ENCODE assay signal across 13 cellular contexts in genomic region chr3:54322354-54322753, GRCh38.
DNase-seq lines count a peak whose midpoint lies in the region; ATAC-seq and TF ChIP-seq lines count a peak whose summit lies in the region.
"Had no signal": no experiment of that assay in that cellular context is flagged by ENCODE, and none has a peak within 500 bp of the region (broad histone marks: within the 10 kb centered on the region; RNA-seq: fewer than 3 reads in every experiment).

No MANE protein-coding gene starts in this region.

- H3K27ac ChIP-seq in colonic mucosa (no peak overlapping the region), neural progenitor cell (no peak overlapping the region), OCI-LY7 (ENCODE audit: low read depth, low read length, poor library complexity, severe bottlenecking) (no peak overlapping the region)
- H3K27ac ChIP-seq: suprapubic skin had no signal

- TF ChIP-seq CTCF in Caco-2 (IDR thresholded peaks at IDR 0.05; ENCODE audit: insufficient read depth in 1 of 2, low read depth in 1 of 2, low read length in 1 of 2, severe bottlenecking in 1 of 2, unreplicated experiment in 1 of 2) = no peak
- TF ChIP-seq CTCF in colonic mucosa (IDR thresholded peaks at IDR 0.05) = no peak
- no peak for TF ChIP-seq CTCF in neural progenitor cell (IDR thresholded peaks at IDR 0.05)
- TF ChIP-seq CTCF in OCI-LY7 (conservative IDR thresholded peaks at IDR 0.05; ENCODE audit: low read length) = no peak

- CTCF ChIA-PET in Caco-2 (lab: Charles Lee) (interaction anchor here (0.8 to 0.9 kb wide), 2 partner anchors 11 to 28 kb away, joined by 3 read pairs; no protein-coding TSS in a partner anchor), OCI-LY7 (lab: Charles Lee; ENCODE audit: unreplicated experiment) (no interaction called here)

- H3K27me3 Mint-ChIP-seq in Caco-2 (ENCODE audit: insufficient read depth, unreplicated experiment) = no peaks in the 10 kb centered on the region
- peaks cover 4% of the 10 kb centered on the region for H3K27me3 Mint-ChIP-seq in neural progenitor cell (ENCODE audit: insufficient read depth, low read depth)

- peak overlapping the region; percentile 10 for H3K4me3 ChIP-seq in Caco-2 (ENCODE audit: low read depth, low read length)
- H3K4me3 ChIP-seq in colonic mucosa = no peak overlapping the region
- no peak overlapping the region for H3K4me3 ChIP-seq in neural progenitor cell
- no peak overlapping the region for H3K4me3 ChIP-seq in OCI-LY7 (ENCODE audit: low read depth, low read length, poor library complexity, severe bottlenecking)
- H3K4me3 ChIP-seq: suprapubic skin had no signal

- peak overlapping the region; percentile 92 for H3K27ac Mint-ChIP-seq in Caco-2 (ENCODE audit: unreplicated experiment)
- H3K27ac Mint-ChIP-seq in neural progenitor cell = peak overlapping the region; percentile 4

- H3K36me3 ChIP-seq in Caco-2 (ENCODE audit: control insufficient read depth, insufficient read depth, low read length) = no peaks in the 10 kb centered on the region
- H3K36me3 ChIP-seq in colonic mucosa = no peaks in the 10 kb centered on the region
- no peaks in the 10 kb centered on the region for H3K36me3 ChIP-seq in neural progenitor cell
- no peaks in the 10 kb centered on the region for H3K36me3 ChIP-seq in OCI-LY7 (ENCODE audit: insufficient read depth, low read length)
- H3K36me3 ChIP-seq: suprapubic skin had no signal

- H3K27me3 ChIP-seq in Caco-2 (replicated peaks; ENCODE audit: control insufficient read depth, insufficient read depth, low read length) (no peaks in the 10 kb centered on the region), colonic mucosa (no peaks in the 10 kb centered on the region), neural progenitor cell (no peaks in the 10 kb centered on the region)
- H3K27me3 ChIP-seq: suprapubic skin had no signal

- intact Hi-C loops in Caco-2 (cut with micrococcal nuclease; ENCODE audit: unreplicated experiment) = loop anchor here (1.0 kb wide), 1 partner anchor 31 kb away; no protein-coding TSS in a partner anchor
- intact Hi-C loops in colonic mucosa (cut with DNase I) = no loop called here
- intact Hi-C loops in OCI-LY7 (cut with micrococcal nuclease; ENCODE audit: unreplicated experiment) = no loop called here

- no peaks in the 10 kb centered on the region for H3K36me3 Mint-ChIP-seq in Caco-2 (ENCODE audit: insufficient read depth, unreplicated experiment)
- no peaks in the 10 kb centered on the region for H3K36me3 Mint-ChIP-seq in neural progenitor cell

- H3K9ac ChIP-seq in colonic mucosa (ENCODE audit: low read depth in 2 of 2, low read length in 2 of 2) (no peak overlapping the region), neural progenitor cell (no peak overlapping the region)

- POLR2A ChIA-PET in Caco-2 (lab: Charles Lee) = no interaction called here
- POLR2A ChIA-PET in OCI-LY7 (lab: Charles Lee) = no interaction called here

- H3K4me2 ChIP-seq in neural progenitor cell (no peak overlapping the region), OCI-LY7 (ENCODE audit: low read length) (no peak overlapping the region)

- peaks cover 22% of the 10 kb centered on the region for H3K4me1 ChIP-seq in Caco-2
- H3K4me1 ChIP-seq in colonic mucosa = peaks cover 3% of the 10 kb centered on the region
- H3K4me1 ChIP-seq in neural progenitor cell = no peaks in the 10 kb centered on the region
- no peaks in the 10 kb centered on the region for H3K4me1 ChIP-seq in OCI-LY7 (ENCODE audit: insufficient read depth, low read length, poor library complexity, severe bottlenecking)
- H3K4me1 ChIP-seq: suprapubic skin had no signal

- H3K9me3 ChIP-seq in Caco-2 (no peaks in the 10 kb centered on the region), colonic mucosa (no peaks in the 10 kb centered on the region), neural progenitor cell (ENCODE audit: low read depth) (no peaks in the 10 kb centered on the region), OCI-LY7 (ENCODE audit: low read length) (no peaks in the 10 kb centered on the region)
- H3K9me3 ChIP-seq: suprapubic skin had no signal

- H3F3A ChIP-seq in neural progenitor cell (ENCODE audit: low read depth) = no peaks in the 10 kb centered on the region

- no peaks in the 10 kb centered on the region for H4K20me1 ChIP-seq in neural progenitor cell (ENCODE audit: low read depth)
- H4K20me1 ChIP-seq in OCI-LY7 (ENCODE audit: insufficient read depth, low read length) = no peaks in the 10 kb centered on the region

- BruUV-seq in Caco-2 (replicated peaks; lab: Mats Ljungman, UMichigan) = no TSS peak
- no TSS peak for BruUV-seq in OCI-LY7 (replicated peaks; lab: Mats Ljungman, UMichigan)

- peak overlapping the region; percentile 79 for H2AFZ ChIP-seq in neural progenitor cell (replicated peaks)
- H2AFZ ChIP-seq in OCI-LY7 (ENCODE audit: low read length) = no peak overlapping the region

- H3K4me1 Mint-ChIP-seq in Caco-2 (ENCODE audit: low read depth, unreplicated experiment) (peaks cover 21% of the 10 kb centered on the region), neural progenitor cell (peaks cover 21% of the 10 kb centered on the region)

- DNase-seq in Caco-2 (peak; percentile 90 to 91), NCI-H2081 treated with DMSO at 0.1 percent for 48 hours (lab: John Stamatoyannopoulos, UW) (peak; percentile 32), colonic mucosa (peak; percentile 74), neural progenitor cell (ENCODE audit: low spot score) (no peak), OCI-LY7 (ENCODE audit: low spot score) (no peak), dermis blood vessel endothelial cell (no peak), AML-193 (lab: John Stamatoyannopoulos, UW) (no peak)
- DNase-seq: activated CD8-positive, alpha-beta memory T cell treated with anti-CD3 and anti-CD28 coated beads for 24 hours; activated effector memory CD4-positive, alpha-beta T cell treated with Interleukin-2 at 50 U/mL for 16 hours; anterior cingulate cortex; SW 1271 had no signal

- H3K79me2 ChIP-seq in neural progenitor cell (ENCODE audit: low read depth) (no peaks in the 10 kb centered on the region), OCI-LY7 (ENCODE audit: insufficient read depth, low read depth, low read length) (no peaks in the 10 kb centered on the region)

- H3K4me3 Mint-ChIP-seq in Caco-2 (ENCODE audit: unreplicated experiment) (peak overlapping the region; percentile 60), neural progenitor cell (no peak overlapping the region)

- no peak for ATAC-seq in GM21515 (IDR thresholded peaks at IDR 0.05; ENCODE audit: unreplicated experiment)

- H3K9me3 Mint-ChIP-seq in Caco-2 (ENCODE audit: unreplicated experiment) (no peaks in the 10 kb centered on the region), neural progenitor cell (no peaks in the 10 kb centered on the region)

- no peaks in the 10 kb centered on the region for H3K9me2 ChIP-seq in OCI-LY7 (ENCODE audit: insufficient read depth, low read length)

Comparison
In these comparisons a context has a peak if more than half of its experiments do, and no peak if none do; other contexts are left out.
1. DNase-seq: peak in Caco-2 (2 of 2), NCI-H2081 treated with DMSO at 0.1 percent for 48 hours (single experiment) and colonic mucosa (single experiment); none in neural progenitor cell (single experiment), OCI-LY7 (single experiment), dermis blood vessel endothelial cell (single experiment) and AML-193 (0 of 2).